ENCODE assay signal across 13 cellular contexts in the genomic region with DNA sequence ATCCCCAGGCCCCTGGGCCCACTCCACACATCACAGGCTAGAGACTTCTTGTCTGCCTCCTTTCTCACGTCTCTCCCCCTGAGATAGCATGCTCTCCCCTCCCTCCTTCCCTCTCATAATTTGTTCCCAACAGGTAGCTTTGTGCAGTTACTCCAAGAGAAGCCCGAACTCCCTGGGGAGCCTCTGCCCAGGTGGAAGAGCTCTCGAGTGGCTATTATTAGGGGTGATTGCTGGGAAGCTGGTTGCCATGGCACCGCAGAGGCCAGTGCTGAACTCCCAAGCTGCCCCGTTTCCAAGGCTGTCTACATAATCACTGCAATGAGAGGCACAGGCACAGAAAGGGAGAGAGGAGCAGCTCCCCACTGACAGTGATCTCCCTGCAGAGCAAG.
DNase-seq lines count a peak whose midpoint lies in the region; ATAC-seq and TF ChIP-seq lines count a peak whose summit lies in the region.
"Had no signal": no experiment of that assay in that cellular context is flagged by ENCODE, and none has a peak within 500 bp of the region (broad histone marks: within the 10 kb centered on the region; RNA-seq: fewer than 3 reads in every experiment).

No MANE protein-coding gene starts in this region.

- no peak for TF ChIP-seq EP300 in tibial nerve (IDR thresholded peaks at IDR 0.05)

- peaks cover 0 to 14% (median 5%) of the 10 kb centered on the region in 4 donors for H3K9me3 ChIP-seq in tibial nerve
- peaks cover 5% of the 10 kb centered on the region for H3K9me3 ChIP-seq in WERI-Rb-1 (ENCODE audit: severe bottlenecking)
- H3K9me3 ChIP-seq: Peyer's patch had no signal

- WGBS in tibial nerve, 2 donors: 59 to 61% methylated on average over 5 of the region's 5 CpGs

- peak; percentile 66 for DNase-seq in DMS153 treated with DMSO at 0.1 percent for 48 hours (lab: John Stamatoyannopoulos, UW; ENCODE audit: unreplicated experiment)
- DNase-seq in NCI-H146 treated with DMSO at 0.1 percent for 48 hours (lab: John Stamatoyannopoulos, UW; ENCODE audit: unreplicated experiment): peak; percentile 93
- DNase-seq in NCI-H69 (lab: John Stamatoyannopoulos, UW): peak; percentile 99
- DNase-seq in hypothalamus (lab: John Stamatoyannopoulos, UW): peak in 28 of 51 donors; percentile 3 to 65 (median 29)
- DNase-seq in mucosa of gallbladder (ENCODE audit: low spot score): no peak
- no peak for DNase-seq in tibial nerve (ENCODE audit: low spot score in 2 of 2)
- no peak for DNase-seq in WERI-Rb-1
- DNase-seq: activated B cell treated with CpG ODN at 0.5 μM for 24 hours; activated effector memory CD4-positive, alpha-beta T cell treated with anti-CD3 and anti-CD28 coated beads, Interleukin-2, amount 50 U/mL, for 16 hours; naive thymus-derived CD8-positive, alpha-beta T cell; Peyer's patch; tibial artery had no signal

- H3K36me3 ChIP-seq in tibial nerve (peaks cover 0 to 9% (median 0%) of the 10 kb centered on the region in 3 donors), WERI-Rb-1 (no peaks in the 10 kb centered on the region)
- H3K36me3 ChIP-seq: Peyer's patch, tibial artery had no signal

- H3K27ac ChIP-seq in tibial nerve (no peak overlapping the region), WERI-Rb-1 (no peak overlapping the region)
- H3K27ac ChIP-seq: Peyer's patch, tibial artery had no signal

- H3K27me3 ChIP-seq in tibial nerve (no peaks in the 10 kb centered on the region), WERI-Rb-1 (ENCODE audit: insufficient read depth, low read depth, severe bottlenecking) (no peaks in the 10 kb centered on the region)
- H3K27me3 ChIP-seq: Peyer's patch, tibial artery had no signal

- ATAC-seq in GM21367 (IDR thresholded peaks at IDR 0.05; ENCODE audit: unreplicated experiment): no peak
- ATAC-seq: naive thymus-derived CD8-positive, alpha-beta T cell had no signal

- no peak overlapping the region for H3K4me3 ChIP-seq in tibial nerve
- H3K4me3 ChIP-seq in WERI-Rb-1 (ENCODE audit: low read depth, low read length): no peak overlapping the region
- H3K4me3 ChIP-seq: Peyer's patch, tibial artery had no signal

- TF ChIP-seq POLR2A in tibial nerve (IDR thresholded peaks at IDR 0.05): no peak

- no peaks in the 10 kb centered on the region for H3K4me1 ChIP-seq in tibial nerve
- H3K4me1 ChIP-seq: Peyer's patch, tibial artery had no signal

- TF ChIP-seq CTCF in tibial nerve (IDR thresholded peaks at IDR 0.05): no peak
- no peak for TF ChIP-seq CTCF in WERI-Rb-1 (IDR thresholded peaks at IDR 0.05; ENCODE audit: low read depth, low read length)

Comparison
In these comparisons a context has a peak if more than half of its experiments do, and no peak if none do; other contexts are left out.
1. DNase-seq: peak in DMS153 treated with DMSO at 0.1 percent for 48 hours (single experiment), NCI-H146 treated with DMSO at 0.1 percent for 48 hours (single experiment), NCI-H69 (single experiment) and hypothalamus (28 of 51); none in mucosa of gallbladder (single experiment), tibial nerve (0 of 2) and WERI-Rb-1 (single experiment).